Comparison of ENCODE assay signal across 14 cellular contexts in genomic region chr2:73678008-73678407, GRCh38. TPM values are rescaled to one million over a fixed set of nuclear protein-coding genes. Genes with fewer than 3 reads are reported as not detected.
"Had no signal": no experiment of that assay in that cellular context is flagged by ENCODE, and none has a peak within 500 bp of the region (broad histone marks: within the 10 kb centered on the region; RNA-seq: fewer than 3 reads in every experiment).

No MANE protein-coding gene starts in this region.

RNA-seq across cellular contexts. Expression of gene NAT8, which starts 35.8 kb away (rescaled TPM):
- total RNA-seq: stomach, subcutaneous adipose tissue, suprapubic skin, temporal lobe, testis, thoracic aorta, thyroid gland, tibial nerve, upper lobe of left lung, upper lobe of right lung, ureter, urinary bladder, vagina had no signal
- polyA plus RNA-seq: stomach, thymus, urinary bladder had no signal
